ENCODE assay signal across 21 cellular contexts in genomic region chr11:47688101-47688500, GRCh38. TPM values are rescaled to one million over a fixed set of nuclear protein-coding genes. Genes with fewer than 3 reads are reported as not detected.
DNase-seq lines count a peak whose midpoint lies in the region; ATAC-seq, FAIRE-seq and TF ChIP-seq lines count a peak whose summit lies in the region.
"Had no signal": no experiment of that assay in that cellular context is flagged by ENCODE, and none has a peak within 500 bp of the region (broad histone marks: within the 10 kb centered on the region; RNA-seq: fewer than 3 reads in every experiment).

No MANE protein-coding gene starts in this region.

- in situ Hi-C loops in HepG2 (cut with HindIII; ENCODE audit: extremely low pct_ligation_motif_present, low pct_unique_long_range_greater_than_20kb), result no loop called here

- H3K27ac ChIP-seq in HepG2 (ENCODE audit: extremely low read length, insufficient read depth, low read length) (no peak overlapping the region), right lobe of liver (no peak overlapping the region), upper lobe of right lung (no peak overlapping the region)
- H3K27ac ChIP-seq: SJCRH30 had no signal

- H3K9me3 Mint-ChIP-seq in osteocyte (ENCODE audit: unreplicated experiment), result no peaks in the 10 kb centered on the region
- H3K9me3 Mint-ChIP-seq: CD4-positive, CD25-positive, alpha-beta regulatory T cell; GM23338 had no signal

- H3K36me3 ChIP-seq in HepG2 (replicated peaks in 1 of 2; ENCODE audit: control insufficient read depth in 1 of 2, insufficient read depth in 2 of 2, low read length in 2 of 2), result no peaks in the 10 kb centered on the region
- H3K36me3 ChIP-seq in right lobe of liver, result no peaks in the 10 kb centered on the region
- H3K36me3 ChIP-seq in upper lobe of right lung, result no peaks in the 10 kb centered on the region
- H3K36me3 ChIP-seq: BE2C, HAP-1, SJCRH30 had no signal

- intact Hi-C loops in HepG2 (cut with micrococcal nuclease; ENCODE audit: unreplicated experiment) (no loop called here), right lobe of liver (cut with DNase I) (no loop called here), upper lobe of right lung (cut with DNase I) (no loop called here)

- H3K4me1 Mint-ChIP-seq in osteocyte (ENCODE audit: unreplicated experiment), result no peaks in the 10 kb centered on the region
- H3K4me1 Mint-ChIP-seq: GM23338 had no signal

- no peak for TF ChIP-seq RAD21 in HepG2 (CRISPR knock-in tag; IDR thresholded peaks at IDR 0.05)

- TF ChIP-seq EP300 in HepG2 (IDR thresholded peaks at IDR 0.05; ENCODE audit: low read depth in 2 of 2, low read length in 2 of 2) (no peak), HepG2 (CRISPR knock-in tag; IDR thresholded peaks at IDR 0.05; ENCODE audit: borderline replicate concordance) (no peak)

- H3K27me3 Mint-ChIP-seq in osteocyte (ENCODE audit: unreplicated experiment), result no peaks in the 10 kb centered on the region
- H3K27me3 Mint-ChIP-seq: CD4-positive, CD25-positive, alpha-beta regulatory T cell had no signal

- no peak for TF ChIP-seq CTCF in HepG2 (CRISPR knock-in tag; IDR thresholded peaks at IDR 0.05)
- TF ChIP-seq CTCF in right lobe of liver (IDR thresholded peaks at IDR 0.05), result no peak
- TF ChIP-seq CTCF in upper lobe of right lung (IDR thresholded peaks at IDR 0.05), result no peak
- TF ChIP-seq CTCF in osteocyte (IDR thresholded peaks at IDR 0.05), result no peak

- no peak overlapping the region for H3K9ac ChIP-seq in HepG2 (ENCODE audit: insufficient read depth, low read depth, low read length)

- H3K4me3 Mint-ChIP-seq in osteocyte (ENCODE audit: unreplicated experiment), result no peak overlapping the region
- H3K4me3 Mint-ChIP-seq: CD4-positive, CD25-positive, alpha-beta regulatory T cell; GM23338 had no signal

- POLR2A ChIA-PET in HepG2 (lab: Yijun Ruan, JAX), result no interaction called here

- WGBS in HepG2 (ENCODE audit: low lambda C conversion rate), result 64% methylated on average over 4 of the region's 4 CpGs
- 100% methylated on average over 4 of the region's 4 CpGs for WGBS in right lobe of liver (ENCODE audit: insufficient coverage, low coverage, low lambda C conversion rate, missing lambda C conversion rate)

- H3K9me3 ChIP-seq in HepG2 (ENCODE audit: low read length), result no peaks in the 10 kb centered on the region
- H3K9me3 ChIP-seq in right lobe of liver, result no peaks in the 10 kb centered on the region
- no peaks in the 10 kb centered on the region for H3K9me3 ChIP-seq in upper lobe of right lung
- H3K9me3 ChIP-seq: BE2C, HAP-1, SJCRH30 had no signal

- FAIRE-seq in HepG2 (lab: Jason Lieb, UNC), result no peak
- FAIRE-seq: A204.1 had no signal

- no peaks in the 10 kb centered on the region for H3K4me1 ChIP-seq in HepG2 (ENCODE audit: insufficient read depth, low read length)
- no peaks in the 10 kb centered on the region for H3K4me1 ChIP-seq in right lobe of liver
- H3K4me1 ChIP-seq in upper lobe of right lung, result no peaks in the 10 kb centered on the region
- H3K4me1 ChIP-seq: BE2C, HAP-1, SJCRH30 had no signal

- no peaks in the 10 kb centered on the region for H4K20me1 ChIP-seq in HepG2 (ENCODE audit: insufficient read depth, low read length)

- no TSS peak for BruUV-seq in HepG2 (replicated peaks; lab: Mats Ljungman, UMichigan)

- no peak overlapping the region for H2AFZ ChIP-seq in HepG2 (ENCODE audit: low read length)
- H2AFZ ChIP-seq: GM23338 had no signal

- H3K36me3 Mint-ChIP-seq in osteocyte (ENCODE audit: unreplicated experiment), result no peaks in the 10 kb centered on the region
- H3K36me3 Mint-ChIP-seq: CD4-positive, CD25-positive, alpha-beta regulatory T cell had no signal

- TF ChIP-seq POLR2A in HepG2 (IDR thresholded peaks at IDR 0.05; ENCODE audit: insufficient read depth in 1 of 2, low read depth in 2 of 2, low read length in 2 of 2) (no peak), right lobe of liver (IDR thresholded peaks at IDR 0.05) (no peak)

- CTCF ChIA-PET in HepG2 (lab: Yijun Ruan, JAX; ENCODE audit: low intra/inter-chr PET ratio, low total read pairs), result no interaction called here

- H3K27me3 ChIP-seq in HepG2 (ENCODE audit: control insufficient read depth in 1 of 2, insufficient read depth in 2 of 2, low read length in 2 of 2), result no peaks in the 10 kb centered on the region
- no peaks in the 10 kb centered on the region for H3K27me3 ChIP-seq in right lobe of liver
- no peaks in the 10 kb centered on the region for H3K27me3 ChIP-seq in upper lobe of right lung
- H3K27me3 ChIP-seq: BE2C, SJCRH30 had no signal

- H3K79me2 ChIP-seq in HepG2 (ENCODE audit: insufficient read depth, low read length), result no peaks in the 10 kb centered on the region

- H3K27ac Mint-ChIP-seq in osteocyte (ENCODE audit: unreplicated experiment), result no peak overlapping the region
- H3K27ac Mint-ChIP-seq: GM23338 had no signal

- ATAC-seq in HepG2 (no peak), right lobe of liver (no peak), upper lobe of right lung (peak; percentile 45), HG03469 (IDR thresholded peaks at IDR 0.05; ENCODE audit: unreplicated experiment) (no peak)
- ATAC-seq: GM23338, Panc1 had no signal

- H3K4me3 ChIP-seq in HepG2 (replicated peaks in 1 of 3; ENCODE audit: insufficient read depth in 1 of 3, low read depth in 2 of 3, low read length in 3 of 3) (no peak overlapping the region), right lobe of liver (no peak overlapping the region), upper lobe of right lung (no peak overlapping the region)
- H3K4me3 ChIP-seq: GM23338, HAP-1, SJCRH30 had no signal

- H3K4me2 ChIP-seq in HepG2 (ENCODE audit: low read depth, low read length), result no peak overlapping the region
- H3K4me2 ChIP-seq: GM23338 had no signal

- DNase-seq in HepG2 (ENCODE audit: low spot score) (no peak), right lobe of liver (no peak), NCI-H460 (ENCODE audit: extremely low read depth, low read depth) (peak; percentile 9), SKM-1 treated with dmso at 0.1 percent for 144 hours (lab: John Stamatoyannopoulos, UW; ENCODE audit: unreplicated experiment) (peak; percentile 56), upper lobe of right lung (peak; percentile 22), NAMALWA (ENCODE audit: low spot score) (no peak), osteocyte (ENCODE audit: extremely low spot score, unreplicated experiment) (no peak)
- DNase-seq: BE2C; CD4-positive, CD25-positive, alpha-beta regulatory T cell; EL; Karpas-422; NCI-H1105 treated with DMSO at 0.1 percent for 48 hours; NCI-H2081 treated with DMSO at 0.1 percent for 48 hours; NCI-H446; NCI-H526 treated with DMSO at 0.1 percent for 48 hours; SJCRH30 had no signal

RNA-seq across cellular contexts. Expression of gene AGBL2, which starts 27.1 kb away (rescaled TPM):
- total RNA-seq in HepG2 (2016; rRNA removed; fragmentation: Illumina TruSeq; extraction: Trizol) (0.67 and 1.6 TPM in 2 replicates), right lobe of liver (1 to 10 TPM in 4 of 6 experiments, under 1 TPM in 2; 0.43 to 5.8 (median 2.1) TPM), upper lobe of right lung (0.96 TPM), osteocyte (0.34 and 0.75 TPM in 2 replicates)
- total RNA-seq in HepG2 (2016; cell fraction: cytosol; rRNA removed; fragmentation: Illumina TruSeq; extraction: Trizol; ENCODE audit: low read depth), result 1.1 and 1.4 TPM in 2 replicates
- 0.56 and 2.4 TPM in 2 replicates for total RNA-seq in HepG2 (2016; cell fraction: insoluble cytoplasmic fraction; rRNA removed; fragmentation: Illumina TruSeq; extraction: Trizol)
- 1.1 and 2.4 TPM in 2 replicates for total RNA-seq in HepG2 (2016; cell fraction: membrane; rRNA removed; fragmentation: Illumina TruSeq; extraction: Trizol)
- 3.0 and 3.7 TPM in 2 replicates for total RNA-seq in HepG2 (2016; cell fraction: nucleus; rRNA removed; fragmentation: Illumina TruSeq; extraction: Trizol)
- polyA plus RNA-seq in HepG2 (2011; rRNA removed), result 5.7 and 6.7 TPM in 2 replicates
- polyA plus RNA-seq in HepG2 (2011; cell fraction: cytosol; rRNA removed), result 1.2 and 1.6 TPM in 2 replicates
- 16.0 and 24.7 TPM in 2 replicates for polyA plus RNA-seq in HepG2 (2011; cell fraction: nucleus; rRNA removed)
- polyA plus RNA-seq in HepG2 (2012), result 1.6 and 2.1 TPM in 2 replicates
- polyA plus RNA-seq in HepG2 (2016; cell fraction: cytosol; fragmentation: Illumina TruSeq; extraction: Trizol; ENCODE audit: low read depth), result 0.08 and 0.57 TPM in 2 replicates
- 0.80 and 1.1 TPM in 2 replicates for polyA plus RNA-seq in HepG2 (2016; cell fraction: insoluble cytoplasmic fraction; fragmentation: Illumina TruSeq; extraction: Trizol; ENCODE audit: low read depth)
- polyA plus RNA-seq in HepG2 (2016; cell fraction: membrane; fragmentation: Illumina TruSeq; extraction: Trizol; ENCODE audit: low read depth), result 0.43 and 0.99 TPM in 2 replicates
- 10.3 and 15.4 TPM in 2 replicates for polyA plus RNA-seq in HepG2 (2016; cell fraction: nucleus; fragmentation: Illumina TruSeq; extraction: Trizol; ENCODE audit: insufficient read depth, low read depth)
- polyA minus RNA-seq in HepG2 (2011; rRNA and poly(A)+ RNA removed; ENCODE audit: low replicate concordance), result 3.9 and 7.2 TPM in 2 replicates
- 0.59 and 2.4 TPM in 2 replicates for polyA minus RNA-seq in HepG2 (2011; cell fraction: cytosol; rRNA and poly(A)+ RNA removed)
- 8.0 and 8.6 TPM in 2 replicates for polyA minus RNA-seq in HepG2 (2011; cell fraction: nucleus; rRNA and poly(A)+ RNA removed)
- total RNA-seq in NCI-H460 (2014; rRNA removed; shearing (Covaris generic)), result 0.49 and 2.2 TPM in 2 replicates
- 0.57 and 5.6 TPM in 2 replicates for polyA plus RNA-seq in NCI-H460 (2014; cell fraction: nucleus; rRNA removed)

RNA-seq across cellular contexts. Expression of gene MTCH2, which starts 45.7 kb away (rescaled TPM):
- total RNA-seq in HepG2 (2016; rRNA removed; fragmentation: Illumina TruSeq; extraction: Trizol), result 272 and 373 TPM in 2 replicates
- total RNA-seq in HepG2 (2016; cell fraction: cytosol; rRNA removed; fragmentation: Illumina TruSeq; extraction: Trizol; ENCODE audit: low read depth), result 164 and 191 TPM in 2 replicates
- 286 and 371 TPM in 2 replicates for total RNA-seq in HepG2 (2016; cell fraction: insoluble cytoplasmic fraction; rRNA removed; fragmentation: Illumina TruSeq; extraction: Trizol)
- total RNA-seq in HepG2 (2016; cell fraction: membrane; rRNA removed; fragmentation: Illumina TruSeq; extraction: Trizol), result 228 and 234 TPM in 2 replicates
- total RNA-seq in HepG2 (2016; cell fraction: nucleus; rRNA removed; fragmentation: Illumina TruSeq; extraction: Trizol), result 103 and 123 TPM in 2 replicates
- polyA plus RNA-seq in HepG2 (2011; rRNA removed), result 81.2 and 112 TPM in 2 replicates
- 87.7 and 107 TPM in 2 replicates for polyA plus RNA-seq in HepG2 (2011; cell fraction: cytosol; rRNA removed)
- 49.4 and 64.0 TPM in 2 replicates for polyA plus RNA-seq in HepG2 (2011; cell fraction: nucleus; rRNA removed)
- polyA plus RNA-seq in HepG2 (2012), result 98.7 and 160 TPM in 2 replicates
- polyA plus RNA-seq in HepG2 (2016; cell fraction: cytosol; fragmentation: Illumina TruSeq; extraction: Trizol; ENCODE audit: low read depth), result 299 and 351 TPM in 2 replicates
- 435 and 478 TPM in 2 replicates for polyA plus RNA-seq in HepG2 (2016; cell fraction: insoluble cytoplasmic fraction; fragmentation: Illumina TruSeq; extraction: Trizol; ENCODE audit: low read depth)
- 229 and 260 TPM in 2 replicates for polyA plus RNA-seq in HepG2 (2016; cell fraction: membrane; fragmentation: Illumina TruSeq; extraction: Trizol; ENCODE audit: low read depth)
- polyA plus RNA-seq in HepG2 (2016; cell fraction: nucleus; fragmentation: Illumina TruSeq; extraction: Trizol; ENCODE audit: insufficient read depth, low read depth), result 238 and 248 TPM in 2 replicates
- 128 and 227 TPM in 2 replicates for polyA minus RNA-seq in HepG2 (2011; rRNA and poly(A)+ RNA removed; ENCODE audit: low replicate concordance)
- polyA minus RNA-seq in HepG2 (2011; cell fraction: cytosol; rRNA and poly(A)+ RNA removed), result 62.1 and 71.2 TPM in 2 replicates
- polyA minus RNA-seq in HepG2 (2011; cell fraction: nucleus; rRNA and poly(A)+ RNA removed), result 35.5 and 37.8 TPM in 2 replicates
- total RNA-seq in right lobe of liver, result 100 to 1,000 TPM; 123 to 179 (median 135) TPM
- 66.1 and 72.3 TPM in 2 replicates for total RNA-seq in NCI-H460 (2014; rRNA removed; shearing (Covaris generic))
- polyA plus RNA-seq in NCI-H460 (2014; cell fraction: nucleus; rRNA removed), result 132 and 149 TPM in 2 replicates
- total RNA-seq in upper lobe of right lung, result 56.1 TPM
- total RNA-seq in osteocyte, result 84.4 and 102 TPM in 2 replicates

Comparison
In these comparisons a context has a peak if more than half of its experiments do, and no peak if none do; other contexts are left out.
1. DNase-seq: peak in NCI-H460 (single experiment), SKM-1 treated with dmso at 0.1 percent for 144 hours (single experiment) and upper lobe of right lung (single experiment); none in HepG2 (single experiment), right lobe of liver (0 of 3), NAMALWA (single experiment) and osteocyte (single experiment).